In genomic region chr1:220089650-220090556, GRCh38 we compare ENCODE assay signal across 8 cellular contexts. TPM values are rescaled to one million over a fixed set of nuclear protein-coding genes. Genes with fewer than 3 reads are reported as not detected.
A peak's percentile ranks its signal among the peaks of the same experiment; 100 is the strongest.
DNase-seq lines count a peak whose midpoint lies in the region; ATAC-seq and TF ChIP-seq lines count a peak whose summit lies in the region.

A gene with protein sequence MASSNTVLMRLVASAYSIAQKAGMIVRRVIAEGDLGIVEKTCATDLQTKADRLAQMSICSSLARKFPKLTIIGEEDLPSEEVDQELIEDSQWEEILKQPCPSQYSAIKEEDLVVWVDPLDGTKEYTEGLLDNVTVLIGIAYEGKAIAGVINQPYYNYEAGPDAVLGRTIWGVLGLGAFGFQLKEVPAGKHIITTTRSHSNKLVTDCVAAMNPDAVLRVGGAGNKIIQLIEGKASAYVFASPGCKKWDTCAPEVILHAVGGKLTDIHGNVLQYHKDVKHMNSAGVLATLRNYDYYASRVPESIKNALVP (minus strand): TSS chr1:220089788. CDS start chr1:220079846, 9,942 bp downstream.

- TF ChIP-seq CTCF in glutamatergic neuron (IDR thresholded peaks at IDR 0.05; ENCODE audit: partially characterized antibody, unreplicated experiment) = no peak
- no peak for TF ChIP-seq CTCF in osteocyte (IDR thresholded peaks at IDR 0.05)

- H3K36me3 ChIP-seq in thymus (ENCODE audit: control insufficient read depth, insufficient read depth) = no peaks in the 10 kb centered on the region

- no peaks in the 10 kb centered on the region for H3K9me3 ChIP-seq in thymus (ENCODE audit: control insufficient read depth)

- H3K4me3 ChIP-seq in thymus (ENCODE audit: low read length) = peak within 1 kb of the TSS; percentile 65

- no peaks in the 10 kb centered on the region for H3K36me3 Mint-ChIP-seq in activated naive CD8-positive, alpha-beta T cell
- H3K36me3 Mint-ChIP-seq in glutamatergic neuron (ENCODE audit: unreplicated experiment) = no peaks in the 10 kb centered on the region
- peaks cover 3% of the 10 kb centered on the region for H3K36me3 Mint-ChIP-seq in osteocyte (ENCODE audit: unreplicated experiment)

- H3K9me3 Mint-ChIP-seq in activated naive CD8-positive, alpha-beta T cell (ENCODE audit: low read depth) = no peaks in the 10 kb centered on the region
- H3K9me3 Mint-ChIP-seq in glutamatergic neuron (ENCODE audit: unreplicated experiment) = peaks cover 2% of the 10 kb centered on the region
- no peaks in the 10 kb centered on the region for H3K9me3 Mint-ChIP-seq in osteocyte (ENCODE audit: unreplicated experiment)

- DNase-seq in NCI-H1105 (lab: John Stamatoyannopoulos, UW) = peak; percentile 91
- peak; percentile 98 for DNase-seq in SKM-1 treated with dmso at 0.1 percent for 144 hours (lab: John Stamatoyannopoulos, UW; ENCODE audit: unreplicated experiment)
- DNase-seq in glutamatergic neuron = peak; percentile 94
- DNase-seq in osteocyte (ENCODE audit: extremely low spot score, unreplicated experiment) = peak; percentile 95

- peaks cover 4% of the 10 kb centered on the region for H3K4me1 ChIP-seq in thymus (ENCODE audit: control insufficient read depth, insufficient read depth, low read length)

- TF ChIP-seq POLR2A in GM10847 (IDR thresholded peaks at IDR 0.05; ENCODE audit: extremely low read depth, insufficient read length) = peak; percentile 69

- H3K4me3 Mint-ChIP-seq in activated naive CD8-positive, alpha-beta T cell = peak within 1 kb of the TSS; percentile 93
- H3K4me3 Mint-ChIP-seq in glutamatergic neuron (ENCODE audit: unreplicated experiment) (peak within 1 kb of the TSS; percentile 98), osteocyte (ENCODE audit: unreplicated experiment) (peak within 1 kb of the TSS; percentile 97)

- peak within 1 kb of the TSS; percentile 92 for H3K27ac Mint-ChIP-seq in activated naive CD8-positive, alpha-beta T cell
- H3K27ac Mint-ChIP-seq in glutamatergic neuron (ENCODE audit: unreplicated experiment) = peak within 1 kb of the TSS; percentile 57
- H3K27ac Mint-ChIP-seq in osteocyte (ENCODE audit: unreplicated experiment) = peak within 1 kb of the TSS; percentile 82

- H3K27me3 ChIP-seq in thymus (ENCODE audit: control insufficient read depth, insufficient read depth) = no peaks in the 10 kb centered on the region

- H3K27ac ChIP-seq in thymus (ENCODE audit: low read depth) = peak within 1 kb of the TSS; percentile 75

- no peaks in the 10 kb centered on the region for H3K27me3 Mint-ChIP-seq in activated naive CD8-positive, alpha-beta T cell
- H3K27me3 Mint-ChIP-seq in glutamatergic neuron (ENCODE audit: unreplicated experiment) = peaks cover 4% of the 10 kb centered on the region
- no peaks in the 10 kb centered on the region for H3K27me3 Mint-ChIP-seq in osteocyte (ENCODE audit: unreplicated experiment)

- ATAC-seq in HG02623 (IDR thresholded peaks at IDR 0.05; ENCODE audit: unreplicated experiment) = peak; percentile 51

- WGBS in thymus = 6% methylated on average over 35 of the region's 35 CpGs

- peaks cover 11% of the 10 kb centered on the region for H3K4me1 Mint-ChIP-seq in activated naive CD8-positive, alpha-beta T cell (ENCODE audit: low read depth)
- H3K4me1 Mint-ChIP-seq in glutamatergic neuron (ENCODE audit: low read depth, unreplicated experiment) = peaks cover 2% of the 10 kb centered on the region
- H3K4me1 Mint-ChIP-seq in osteocyte (ENCODE audit: unreplicated experiment) = peaks cover 12% of the 10 kb centered on the region

RNA-seq across cellular contexts. Expression of the gene that starts here (rescaled TPM):
- total RNA-seq in glutamatergic neuron (ENCODE audit: unreplicated experiment) (26.0 TPM), osteocyte (23.3 and 24.6 TPM in 2 replicates)
- 24.4 TPM for polyA plus RNA-seq in thymus

Comparison
In these comparisons a context has a peak if more than half of its experiments do, and no peak if none do; other contexts are left out.
1. Peak in every context shown above with its lines: DNase-seq, ATAC-seq, H3K4me3 ChIP-seq and H3K27ac ChIP-seq.